2 cellular contexts compared by ENCODE assay signal in genomic region chr1:203117611-203118575, GRCh38.
TF ChIP-seq lines count a peak whose summit lies in the region.

No MANE protein-coding gene starts in this region.

TF ChIP-seq in SK-N-SH, 30 proteins besides CTCF, POLR2A, EP300 and RAD21:
- TF ChIP-seq TCF12 (IDR thresholded peaks at IDR 0.05) (no peak), SMC3 (IDR thresholded peaks at IDR 0.05; ENCODE audit: low read depth, low read length) (peak; percentile 98)

TF ChIP-seq in H1, 55 proteins besides CTCF, POLR2A, EP300 and RAD21:
- TF ChIP-seq TBP (IDR thresholded peaks at IDR 0.05; ENCODE audit: low read depth, low read length) = peak; percentile 64; the same call in 1 of the 2 replicates
- TF ChIP-seq SP1 (IDR thresholded peaks at IDR 0.05; ENCODE audit: low read depth, low read length) = no peak
- 0 out of 2 replicates have a peak, but pooled peaks have one; percentile 22 for TF ChIP-seq TAF1 (IDR thresholded peaks at IDR 0.05; ENCODE audit: low read depth, low read length)
- TF ChIP-seq KDM1A (IDR thresholded peaks at IDR 0.05; ENCODE audit: borderline replicate concordance, low read length) = peak; percentile 99
- no peak for TF ChIP-seq TAF7 (optimal IDR thresholded peaks at IDR 0.05; ENCODE audit: borderline replicate concordance, low read depth, low read length)
- TF ChIP-seq MAFK (IDR thresholded peaks at IDR 0.05; ENCODE audit: low read depth, low read length) = no peak
- TF ChIP-seq SIN3A (conservative IDR thresholded peaks at IDR 0.05 in 1 of 2, IDR thresholded peaks at IDR 0.05 in 1 of 2; ENCODE audit: low read depth in 1 of 2, low read length in 2 of 2) = peak in 1 of 2 experiments; percentile 56; a peak in 1 of 4 replicates
- no peak for TF ChIP-seq E2F6 (IDR thresholded peaks at IDR 0.05)
- TF ChIP-seq GTF2F1 (IDR thresholded peaks at IDR 0.05; ENCODE audit: borderline replicate concordance, low read depth, low read length) = 0 out of 2 replicates have a peak, but pooled peaks have one; percentile 26
- TF ChIP-seq EGR1 (IDR thresholded peaks at IDR 0.05; ENCODE audit: borderline replicate concordance, low read depth, low read length) = peak; percentile 99
- peak; percentile 42; the same call in 1 of the 2 replicates for TF ChIP-seq MAX (IDR thresholded peaks at IDR 0.05)
- TF ChIP-seq YY1 (IDR thresholded peaks at IDR 0.05; ENCODE audit: low read depth, low read length) = peak; percentile 54; the same call in 1 of the 2 replicates
- no peak for TF ChIP-seq ATF3 (IDR thresholded peaks at IDR 0.05; ENCODE audit: insufficient read depth, low read depth, low read length)
- TF ChIP-seq CBX5 (IDR thresholded peaks at IDR 0.05; ENCODE audit: low read depth, low read length) = no peak
- peak; percentile 41; the same call in 1 of the 2 replicates for TF ChIP-seq GABPA (IDR thresholded peaks at IDR 0.05; ENCODE audit: borderline replicate concordance, insufficient read depth, low read length)
- TF ChIP-seq HDAC2 (IDR thresholded peaks at IDR 0.05; ENCODE audit: borderline replicate concordance in 1 of 2, low read depth in 2 of 2, low read length in 2 of 2) = peak in 1 of 2 experiments; percentile 97; a peak in 1 of 4 replicates
- no peak for TF ChIP-seq SAP30 (IDR thresholded peaks at IDR 0.05; ENCODE audit: insufficient read depth, insufficient replicate concordance, low read length)
- 0 out of 2 replicates have a peak, but pooled peaks have one; percentile 48 for TF ChIP-seq JUND (IDR thresholded peaks at IDR 0.05; ENCODE audit: low read length)
